In genomic region chr4:2694691-2695090, GRCh38 we compare ENCODE assay signal across 20 cellular contexts.
DNase-seq lines count a peak whose midpoint lies in the region.
"Had no signal": no experiment of that assay in that cellular context is flagged by ENCODE, and none has a peak within 500 bp of the region (broad histone marks: within the 10 kb centered on the region; RNA-seq: fewer than 3 reads in every experiment).

No MANE protein-coding gene starts in this region.

- H3K36me3 ChIP-seq in Karpas-422 (ENCODE audit: insufficient read depth, low read length) (peaks cover 20% of the 10 kb centered on the region), mesenchymal stem cell (ENCODE audit: control insufficient read depth in 1 of 2, insufficient read depth in 2 of 2, low read depth in 1 of 2, low read length in 2 of 2) (peaks cover 63 to 97% of the 10 kb centered on the region in 2 experiments), HAP-1 (replicated peaks) (peaks cover 91% of the 10 kb centered on the region)

- peak; percentile 7 for DNase-seq in COLO829 (ENCODE audit: low spot score)
- DNase-seq in Karpas-422 = no peak
- peak; percentile 12 for DNase-seq in astrocyte of the hippocampus (ENCODE audit: low read depth, low spot score)
- DNase-seq in mesenchymal stem cell = peak; percentile 60
- DNase-seq in effector CD4-positive, alpha-beta T cell = no peak
- no peak for DNase-seq in NCI-H2107 treated with DMSO at 0.1 percent for 48 hours (lab: John Stamatoyannopoulos, UW; ENCODE audit: unreplicated experiment)
- DNase-seq in middle frontal gyrus (ENCODE audit: extremely low spot score, low spot score) = no peak
- DNase-seq in HAP-1 (ENCODE audit: low spot score in 2 of 2) = no peak
- DNase-seq: activated CD4-positive, alpha-beta T cell treated with anti-CD3 and anti-CD28 coated beads for 48 hours; activated effector memory CD4-positive, alpha-beta T cell treated with anti-CD3 and anti-CD28 coated beads, Interleukin-2, amount 50 U/mL, for 16 hours; COR-L47; GOT3; heart right ventricle; MV-4-11; naive B cell; NCI-H1930; NCI-H446 treated with DMSO at 0.1 percent for 48 hours; stimulated activated CD4-positive, alpha-beta T cell treated with anti-CD3 and anti-CD28 coated beads, Interleukin-15, amount 100 ng/mL, for 24 hours had no signal

- H3K9me3 ChIP-seq in Karpas-422 (ENCODE audit: low read length) (no peaks in the 10 kb centered on the region), mesenchymal stem cell (ENCODE audit: control insufficient read depth, low read length) (no peaks in the 10 kb centered on the region), HAP-1 (no peaks in the 10 kb centered on the region)
- H3K9me3 ChIP-seq: heart right ventricle, thoracic aorta had no signal

- H3K4me1 ChIP-seq in Karpas-422 (ENCODE audit: low read length) (peaks cover 75% of the 10 kb centered on the region), mesenchymal stem cell (ENCODE audit: control insufficient read depth, insufficient read depth, low read depth, low read length) (peaks cover 20% of the 10 kb centered on the region), HAP-1 (no peaks in the 10 kb centered on the region)
- H3K4me1 ChIP-seq: heart right ventricle had no signal

- H3K79me1 ChIP-seq in mesenchymal stem cell (replicated peaks; ENCODE audit: low read length, poor library complexity, severe bottlenecking) = peaks cover 33% of the 10 kb centered on the region

- peak overlapping the region; percentile 48; the same call in 1 of the 2 replicates for H3K4me3 ChIP-seq in Karpas-422 (ENCODE audit: low read length)
- no peak overlapping the region for H3K4me3 ChIP-seq in mesenchymal stem cell (ENCODE audit: insufficient read depth in 1 of 2, low read depth in 1 of 2, low read length in 2 of 2)
- no peak overlapping the region for H3K4me3 ChIP-seq in HAP-1
- H3K4me3 ChIP-seq: heart right ventricle, thoracic aorta had no signal

- no peak overlapping the region for H3K4ac ChIP-seq in mesenchymal stem cell (ENCODE audit: low read depth in 1 of 2, low read length in 2 of 2)

- peak overlapping the region; percentile 96 for H3K4me2 ChIP-seq in Karpas-422 (ENCODE audit: low read depth, low read length, poor library complexity, severe bottlenecking)
- H3K4me2 ChIP-seq in mesenchymal stem cell (ENCODE audit: low read length, poor library complexity, severe bottlenecking) = no peak overlapping the region

- no peak overlapping the region for H4K91ac ChIP-seq in mesenchymal stem cell (ENCODE audit: low read length)

- no peak overlapping the region for H3K23ac ChIP-seq in mesenchymal stem cell (ENCODE audit: low read length in 2 of 2)

- no peak overlapping the region for H3K18ac ChIP-seq in mesenchymal stem cell (ENCODE audit: low read depth in 1 of 2, low read length in 2 of 2)

- no peaks in the 10 kb centered on the region for H3K9me2 ChIP-seq in Karpas-422 (replicated peaks; ENCODE audit: insufficient read depth, low read length)

- in situ Hi-C loops in HAP-1 (cut with MboI; ENCODE audit: low sequenced_read_pairs) = no loop called here

- no peak overlapping the region for H2BK5ac ChIP-seq in mesenchymal stem cell (ENCODE audit: low read depth, low read length, poor library complexity, severe bottlenecking)

- H3K9ac ChIP-seq in Karpas-422 (ENCODE audit: low read length) (peak overlapping the region; percentile 54), mesenchymal stem cell (ENCODE audit: low read length) (no peak overlapping the region)

- no peak overlapping the region for H3K14ac ChIP-seq in mesenchymal stem cell (ENCODE audit: low read length in 2 of 2)

- H2AFZ ChIP-seq in Karpas-422 (ENCODE audit: low read length) = no peak overlapping the region
- no peak overlapping the region for H2AFZ ChIP-seq in mesenchymal stem cell (ENCODE audit: low read depth, low read length)

- H2BK15ac ChIP-seq in mesenchymal stem cell (ENCODE audit: low read depth, poor library complexity, severe bottlenecking) = no peak overlapping the region

- no peaks in the 10 kb centered on the region for H3K27me3 ChIP-seq in Karpas-422 (ENCODE audit: low read length)
- H3K27me3 ChIP-seq in mesenchymal stem cell (ENCODE audit: control insufficient read depth in 1 of 2, insufficient read depth in 1 of 2, low read length in 2 of 2) = no peaks in the 10 kb centered on the region
- no peaks in the 10 kb centered on the region for H3K27me3 ChIP-seq in HAP-1 (ENCODE audit: low read depth)
- H3K27me3 ChIP-seq: heart right ventricle had no signal

- no peak overlapping the region for H4K8ac ChIP-seq in mesenchymal stem cell (ENCODE audit: low read length)

- H2AK5ac ChIP-seq in mesenchymal stem cell (ENCODE audit: low read length, severe bottlenecking) = no peak overlapping the region

- WGBS in mesenchymal stem cell = 91% methylated on average over 16 of the region's 16 CpGs

- H2BK12ac ChIP-seq in mesenchymal stem cell (ENCODE audit: low read length in 2 of 2) = no peak overlapping the region

- peak overlapping the region; percentile 100 for H3K27ac ChIP-seq in Karpas-422 (ENCODE audit: low read length)
- no peak overlapping the region for H3K27ac ChIP-seq in mesenchymal stem cell (ENCODE audit: low read length, poor library complexity, severe bottlenecking)
- H3K27ac ChIP-seq: heart right ventricle, RWPE1, thoracic aorta had no signal

- no peaks in the 10 kb centered on the region for H4K20me1 ChIP-seq in Karpas-422 (ENCODE audit: insufficient read depth, low read depth, low read length)

- peaks cover 31% of the 10 kb centered on the region for H3K79me2 ChIP-seq in Karpas-422 (ENCODE audit: low read length)

- H2BK120ac ChIP-seq in mesenchymal stem cell (ENCODE audit: low read depth, low read length) = no peak overlapping the region

Comparison
In these comparisons a context has a peak if more than half of its experiments do, and no peak if none do; other contexts are left out.
1. DNase-seq: peak in COLO829 (single experiment), astrocyte of the hippocampus (single experiment) and mesenchymal stem cell (single experiment); none in Karpas-422 (single experiment), effector CD4-positive, alpha-beta T cell (single experiment), NCI-H2107 treated with DMSO at 0.1 percent for 48 hours (single experiment), middle frontal gyrus (single experiment) and HAP-1 (0 of 2).